Comparison of ENCODE assay signal across 6 cellular contexts in the genomic region with DNA sequence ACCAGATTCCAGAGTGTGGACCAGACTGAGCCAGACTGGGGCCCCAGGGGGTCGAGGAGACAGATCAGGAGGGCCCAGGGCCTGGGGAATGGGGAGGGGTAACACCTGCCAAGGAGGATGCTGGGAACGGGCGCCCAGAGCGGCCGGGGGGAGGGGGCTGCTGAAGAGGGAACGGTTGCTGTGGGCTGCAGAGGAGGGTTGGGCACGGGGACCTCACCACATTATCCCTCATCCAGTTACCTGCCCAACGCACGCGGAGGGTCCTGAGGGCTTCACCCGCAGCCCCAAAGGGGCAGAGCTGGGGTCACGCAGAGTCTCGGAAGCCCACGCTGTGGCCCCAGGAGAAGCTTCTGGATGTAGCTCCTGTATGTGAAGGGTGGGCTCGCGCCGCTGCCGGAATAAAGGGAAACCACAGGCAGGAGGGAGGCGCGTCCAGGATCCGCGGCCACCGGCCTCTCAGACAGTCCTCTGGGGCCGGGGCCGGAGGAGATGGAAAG. TPM values are rescaled to one million over a fixed set of nuclear protein-coding genes. Genes with fewer than 3 reads are reported as not detected.
DNase-seq lines count a peak whose midpoint lies in the region; ATAC-seq and TF ChIP-seq lines count a peak whose summit lies in the region.

No MANE protein-coding gene starts in this region.

- H3K4me1 ChIP-seq in Peyer's patch (peaks cover 0 to 24% (median 8%) of the 10 kb centered on the region in 4 donors), right cardiac atrium (ENCODE audit: control insufficient read depth, insufficient read depth, low read length) (peaks cover 2% of the 10 kb centered on the region), upper lobe of left lung (peaks cover 15 to 41% (median 23%) of the 10 kb centered on the region in 4 donors)

- no peak for TF ChIP-seq EP300 in upper lobe of left lung (IDR thresholded peaks at IDR 0.05)

- H3K4me3 ChIP-seq in Peyer's patch (peak overlapping the region; percentile 90 to 96 (median 95)), right cardiac atrium (ENCODE audit: low read length) (peak overlapping the region; percentile 92), upper lobe of left lung (peak overlapping the region; percentile 66 to 90 (median 84))

- TF ChIP-seq POLR2A in Peyer's patch (IDR thresholded peaks at IDR 0.05) (no peak), upper lobe of left lung (IDR thresholded peaks at IDR 0.05) (peak in 1 of 4 donors; percentile 13)

- WGBS in right cardiac atrium: 12% methylated on average over 25 of the region's 25 CpGs
- 2 to 11% methylated on average over 11 to 19 of the region's 25 CpGs for WGBS in upper lobe of left lung, 2 donors

- H3K27ac ChIP-seq in Peyer's patch (peak overlapping the region in 2 of 4 donors; percentile 92 to 95), right cardiac atrium (ENCODE audit: low read length) (no peak overlapping the region), upper lobe of left lung (peak overlapping the region; percentile 80 to 89 (median 85))

- TF ChIP-seq CTCF in Peyer's patch (IDR thresholded peaks at IDR 0.05) (no peak), upper lobe of left lung (IDR thresholded peaks at IDR 0.05) (no peak)

- DNase-seq in COLO668 (lab: John Stamatoyannopoulos, UW; ENCODE audit: unreplicated experiment) (peak; percentile 42), Peyer's patch (no peak), right cardiac atrium (peak in 1 of 3 donors; percentile 71), upper lobe of left lung (peak in 1 of 2 donors; percentile 82), SIG-M5 treated with dmso at 0.1 percent for 504 hours (lab: John Stamatoyannopoulos, UW; ENCODE audit: unreplicated experiment) (no peak)
- DNase-seq in activated CD4-positive, CD25-positive, alpha-beta regulatory T cell (lab: John Stamatoyannopoulos, UW): no peak

- no peaks in the 10 kb centered on the region for H3K27me3 ChIP-seq in Peyer's patch
- no peaks in the 10 kb centered on the region for H3K27me3 ChIP-seq in right cardiac atrium (ENCODE audit: control insufficient read depth, insufficient read depth)
- H3K27me3 ChIP-seq in upper lobe of left lung: no peaks in the 10 kb centered on the region

- intact Hi-C loops in right cardiac atrium (cut with DNase I): no loop called here

- ATAC-seq in right cardiac atrium (peak; percentile 2 to 3), upper lobe of left lung (ENCODE audit: low FRiP score in 2 of 2) (peak in 1 of 2 donors; percentile 31)

- H3K36me3 ChIP-seq in Peyer's patch (peaks cover 0 to 36% (median 0%) of the 10 kb centered on the region in 3 donors), upper lobe of left lung (peaks cover 0 to 48% (median 26%) of the 10 kb centered on the region in 4 donors)

- H3K9me3 ChIP-seq in Peyer's patch: no peaks in the 10 kb centered on the region
- H3K9me3 ChIP-seq in right cardiac atrium (ENCODE audit: control insufficient read depth, low read length): no peaks in the 10 kb centered on the region
- H3K9me3 ChIP-seq in upper lobe of left lung: no peaks in the 10 kb centered on the region

RNA-seq across cellular contexts. Expression of a gene that starts 0.9 kb away (rescaled TPM):
- total RNA-seq in Peyer's patch (100 to 1,000 TPM in 1 of 4 donors, 10 to 100 TPM in 3; 48.7 to 101 (median 74.0) TPM), right cardiac atrium (10 to 100 TPM; 14.6 to 16.3 (median 15.3) TPM), upper lobe of left lung (100 to 1,000 TPM in 1 of 6 donors, 10 to 100 TPM in 5; 23.1 to 102 (median 28.9) TPM)
- 17.1 TPM for polyA plus RNA-seq in right cardiac atrium

RNA-seq across cellular contexts. Expression of a gene that starts 14.2 kb away (rescaled TPM):
- total RNA-seq in Peyer's patch: 100 to 1,000 TPM in 1 of 4 donors, 10 to 100 TPM in 3; 44.0 to 111 (median 86.3) TPM
- total RNA-seq in right cardiac atrium: 10 to 100 TPM; 16.7 to 23.2 (median 20.7) TPM
- 25.5 TPM for polyA plus RNA-seq in right cardiac atrium
- 10 to 100 TPM; 32.9 to 88.0 (median 56.3) TPM for total RNA-seq in upper lobe of left lung

RNA-seq across cellular contexts. Expression of a gene that starts 29.4 kb away (rescaled TPM):
- under 1 TPM in 1 of 4 donors, not detected in 3; 0.40 TPM for total RNA-seq in Peyer's patch
- total RNA-seq in right cardiac atrium: 1 to 10 TPM in 2 of 4 donors, under 1 TPM in 2; 0.43 to 2.1 (median 1.3) TPM
- 0.68 TPM for polyA plus RNA-seq in right cardiac atrium
- total RNA-seq in upper lobe of left lung: 10 to 100 TPM in 3 of 6 donors, 1 to 10 TPM in 3; 1.9 to 16.8 (median 7.1) TPM

RNA-seq across cellular contexts. Expression of a gene that starts 44.9 kb away (rescaled TPM):
- 100 to 1,000 TPM in 2 of 4 donors, 10 to 100 TPM in 2; 51.5 to 163 (median 111) TPM for total RNA-seq in Peyer's patch
- 10 to 100 TPM; 20.6 to 22.8 (median 22.6) TPM for total RNA-seq in right cardiac atrium
- polyA plus RNA-seq in right cardiac atrium: 20.4 TPM
- 100 to 1,000 TPM in 2 of 6 donors, 10 to 100 TPM in 4; 43.2 to 216 (median 52.4) TPM for total RNA-seq in upper lobe of left lung

RNA-seq across cellular contexts. Expression of a gene that starts 51.2 kb away (rescaled TPM):
- 100 to 1,000 TPM in 3 of 4 donors, 10 to 100 TPM in 1; 57.3 to 165 (median 119) TPM for total RNA-seq in Peyer's patch
- 10 to 100 TPM in 2 of 4 donors, 1 to 10 TPM in 2; 8.7 to 13.5 (median 11.6) TPM for total RNA-seq in right cardiac atrium
- 11.6 TPM for polyA plus RNA-seq in right cardiac atrium
- 100 to 1,000 TPM in 1 of 6 donors, 10 to 100 TPM in 5; 33.0 to 202 (median 53.1) TPM for total RNA-seq in upper lobe of left lung
